ENCODE assay signal across 14 cellular contexts in the genomic region with DNA sequence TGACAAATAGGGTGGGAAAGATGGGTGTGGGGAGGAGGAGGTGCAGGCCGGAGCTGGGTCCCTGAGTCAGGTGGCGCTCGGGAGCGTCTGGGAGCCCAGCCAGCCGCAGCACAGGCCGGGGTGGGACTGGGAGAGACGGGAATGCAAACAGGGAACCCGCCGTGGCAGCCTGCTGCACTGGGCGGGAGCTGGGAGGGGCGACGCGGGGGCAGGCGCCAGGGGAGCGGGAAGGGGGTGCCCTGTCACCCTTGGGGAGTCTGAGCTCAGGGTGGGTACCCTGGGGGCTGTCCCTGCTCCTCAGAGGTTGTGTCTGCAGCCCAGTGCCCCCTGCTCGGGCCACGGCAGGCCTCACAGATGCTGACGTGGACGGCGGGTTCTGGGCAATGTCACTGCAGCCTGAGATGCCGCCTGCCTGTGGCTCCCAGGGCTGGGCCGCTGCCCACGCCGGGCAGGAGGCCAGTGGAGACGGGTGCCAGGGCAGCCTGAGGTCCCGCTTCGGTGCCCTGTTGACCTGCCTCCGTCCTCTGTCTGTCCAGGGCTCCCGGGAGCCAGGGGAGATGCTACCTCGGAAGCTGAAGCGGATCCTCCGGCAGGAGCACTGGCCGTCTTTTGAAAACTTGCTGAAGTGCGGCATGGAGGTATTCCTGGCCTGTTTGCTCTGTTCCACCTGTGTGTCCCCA. TPM values are rescaled to one million over a fixed set of nuclear protein-coding genes. Genes with fewer than 3 reads are reported as not detected.
A peak's percentile ranks its signal among the peaks of the same experiment; 100 is the strongest.
DNase-seq lines count a peak whose midpoint lies in the region; ATAC-seq and TF ChIP-seq lines count a peak whose summit lies in the region.
"Had no signal": no experiment of that assay in that cellular context is flagged by ENCODE, and none has a peak within 500 bp of the region (broad histone marks: within the 10 kb centered on the region; RNA-seq: fewer than 3 reads in every experiment).

No MANE protein-coding gene starts in this region.

- no peak overlapping the region; a peak in 1 of 4 replicates for H3K4me3 ChIP-seq in SK-N-SH (ENCODE audit: low read depth in 2 of 2, low read length in 1 of 2)
- H3K4me3 ChIP-seq in mucosa of descending colon = no peak overlapping the region
- peak overlapping the region; percentile 61 for H3K4me3 ChIP-seq in thoracic aorta
- H3K4me3 ChIP-seq in BE2C (ENCODE audit: low read depth, low read length) = no peak overlapping the region
- H3K4me3 ChIP-seq: BLaER1 had no signal

- no peak for TF ChIP-seq RAD21 in SK-N-SH (IDR thresholded peaks at IDR 0.05; ENCODE audit: low read length)

- H3K4me2 ChIP-seq in SK-N-SH = no peak overlapping the region
- H3K4me2 ChIP-seq: BLaER1 had no signal

- peak in 1 of 2 experiments; percentile 48; a peak in 1 of 4 replicates for TF ChIP-seq EP300 in SK-N-SH (IDR thresholded peaks at IDR 0.05; ENCODE audit: borderline replicate concordance in 1 of 2, low read depth in 1 of 2, low read length in 1 of 2)

- H3K9me3 ChIP-seq in SK-N-SH (no peaks in the 10 kb centered on the region), mucosa of descending colon (no peaks in the 10 kb centered on the region), thoracic aorta (no peaks in the 10 kb centered on the region), BE2C (no peaks in the 10 kb centered on the region)

- H2AFZ ChIP-seq in SK-N-SH (ENCODE audit: low read depth) = no peak overlapping the region

- H4K20me1 ChIP-seq in SK-N-SH (ENCODE audit: insufficient read depth) = no peaks in the 10 kb centered on the region

- H3K4me1 ChIP-seq in SK-N-SH (ENCODE audit: control insufficient read depth in 1 of 2, insufficient read depth in 2 of 2, low read depth in 1 of 2, low read length in 1 of 2) (peaks cover 0 to 54% of the 10 kb centered on the region in 2 experiments; a peak in 1 of 4 replicates), mucosa of descending colon (ENCODE audit: low read depth) (no peaks in the 10 kb centered on the region), thoracic aorta (ENCODE audit: control insufficient read depth in 1 of 2, low read depth in 2 of 2) (peaks cover 0 to 18% of the 10 kb centered on the region in 2 donors), BE2C (no peaks in the 10 kb centered on the region)

- no peak for TF ChIP-seq CTCF in SK-N-SH (IDR thresholded peaks at IDR 0.05)
- TF ChIP-seq CTCF in mucosa of descending colon (IDR thresholded peaks at IDR 0.05) = no peak
- no peak for TF ChIP-seq CTCF in thoracic aorta (IDR thresholded peaks at IDR 0.05)
- no peak for TF ChIP-seq CTCF in BE2C (IDR thresholded peaks at IDR 0.05; ENCODE audit: low read depth, low read length)
- TF ChIP-seq CTCF in RWPE1 (conservative IDR thresholded peaks at IDR 0.05; ENCODE audit: low read depth) = no peak

- ATAC-seq in Right ventricle myocardium superior (ENCODE audit: poor library complexity) (peak; percentile 96), mucosa of descending colon (peak; percentile 71), thoracic aorta (ENCODE audit: insufficient number of reproducible peaks, low FRiP score, low read depth) (no peak)
- ATAC-seq: HCT116 had no signal

- no peaks in the 10 kb centered on the region for H3K36me3 ChIP-seq in SK-N-SH (replicated peaks in 1 of 2; ENCODE audit: control insufficient read depth in 1 of 2, insufficient read depth in 2 of 2, low read length in 1 of 2)
- H3K36me3 ChIP-seq in mucosa of descending colon (ENCODE audit: low read depth) = no peaks in the 10 kb centered on the region
- H3K36me3 ChIP-seq in thoracic aorta = no peaks in the 10 kb centered on the region
- H3K36me3 ChIP-seq in BE2C = no peaks in the 10 kb centered on the region

- no peak overlapping the region for H3K9ac ChIP-seq in SK-N-SH
- H3K9ac ChIP-seq: BLaER1 had no signal

- no peaks in the 10 kb centered on the region for H3F3A ChIP-seq in SK-N-SH (replicated peaks; ENCODE audit: insufficient read depth)

- peak; percentile 85 for DNase-seq in SK-N-SH
- DNase-seq in Right ventricle myocardium superior = peak; percentile 87
- peak; percentile 29 to 57 (median 53) for DNase-seq in mucosa of descending colon
- DNase-seq in thoracic aorta (ENCODE audit: low spot score) = no peak
- DNase-seq in BE2C = no peak
- no peak for DNase-seq in RWPE1 (ENCODE audit: low spot score)
- no peak for DNase-seq in GM19240 (ENCODE audit: insufficient read length, low spot score)
- DNase-seq: activated CD4-positive, alpha-beta memory T cell treated with anti-CD3 and anti-CD28 coated beads for 36 hours; NCI-H2081; NCI-H526; stimulated activated CD4-positive, alpha-beta T cell treated with anti-CD3 and anti-CD28 coated beads, Interleukin-4, amount 100 ng/mL, for 1 hour had no signal

- H3K27me3 ChIP-seq in SK-N-SH (ENCODE audit: insufficient read depth) (no peaks in the 10 kb centered on the region), thoracic aorta (replicated peaks; ENCODE audit: insufficient read depth) (no peaks in the 10 kb centered on the region), BE2C (no peaks in the 10 kb centered on the region)
- H3K27me3 ChIP-seq: BLaER1 had no signal

- CTCF ChIA-PET in SK-N-SH (lab: Yijun Ruan, JAX) = interaction anchor here (0.6 to 1.7 kb wide), 11 partner anchors 11 to 355 kb away, joined by 3 to 12 read pairs (median 3); a partner anchor contains a TSS
- CTCF ChIA-PET in RWPE1 (lab: Yijun Ruan, JAX) = no interaction called here

- peak overlapping the region in 1 of 2 experiments; percentile 93; a peak in 2 of 4 replicates for H3K27ac ChIP-seq in SK-N-SH (ENCODE audit: low read depth in 2 of 2, low read length in 1 of 2)
- H3K27ac ChIP-seq in thoracic aorta = no peak overlapping the region
- no peak overlapping the region for H3K27ac ChIP-seq in RWPE1
- H3K27ac ChIP-seq: BLaER1 had no signal

- POLR2A ChIA-PET in SK-N-SH (lab: Yijun Ruan, JAX) (interaction anchor here (1.3 kb wide), 1 partner anchor 11 kb away, joined by 7 read pairs; no protein-coding TSS in a partner anchor), RWPE1 (lab: Yijun Ruan, JAX; ENCODE audit: low non-redundant PET) (no interaction called here)

- WGBS in SK-N-SH (ENCODE audit: low lambda C conversion rate) = 16% methylated on average over 17 of the region's 34 CpGs

- H3K9me2 ChIP-seq in SK-N-SH = no peaks in the 10 kb centered on the region

- H3K79me2 ChIP-seq in SK-N-SH (ENCODE audit: insufficient read depth) = no peaks in the 10 kb centered on the region

- intact Hi-C loops in Right ventricle myocardium superior (cut with DNase I) = no loop called here
- intact Hi-C loops in mucosa of descending colon (cut with DNase I, micrococcal nuclease) = no loop called here

TF ChIP-seq in SK-N-SH, 30 proteins besides CTCF, POLR2A, EP300 and RAD21:
- TF ChIP-seq RCOR1 (IDR thresholded peaks at IDR 0.05; ENCODE audit: low read length) (no peak), CHD2 (IDR thresholded peaks at IDR 0.05; ENCODE audit: low read length, partially characterized antibody) (peak; percentile 8), ELF1 (IDR thresholded peaks at IDR 0.05) (no peak), GABPA (IDR thresholded peaks at IDR 0.05; ENCODE audit: low read depth) (no peak), NFIC (IDR thresholded peaks at IDR 0.05; ENCODE audit: borderline replicate concordance) (no peak), FOXM1 (IDR thresholded peaks at IDR 0.05; ENCODE audit: low read depth) (no peak), TCF12 (IDR thresholded peaks at IDR 0.05) (peak; percentile 38; the same call in 1 of the 2 replicates), MXI1 (IDR thresholded peaks at IDR 0.05; ENCODE audit: low read depth, low read length) (0 out of 2 replicates have a peak, but pooled peaks have one; percentile 28), MEF2A (IDR thresholded peaks at IDR 0.05; ENCODE audit: borderline replicate concordance, low read depth) (no peak), FOXJ3 (CRISPR knock-in tag; IDR thresholded peaks at IDR 0.05) (0 out of 2 replicates have a peak, but pooled peaks have one; percentile 55)
- TF ChIP-seq, protein P1, sequence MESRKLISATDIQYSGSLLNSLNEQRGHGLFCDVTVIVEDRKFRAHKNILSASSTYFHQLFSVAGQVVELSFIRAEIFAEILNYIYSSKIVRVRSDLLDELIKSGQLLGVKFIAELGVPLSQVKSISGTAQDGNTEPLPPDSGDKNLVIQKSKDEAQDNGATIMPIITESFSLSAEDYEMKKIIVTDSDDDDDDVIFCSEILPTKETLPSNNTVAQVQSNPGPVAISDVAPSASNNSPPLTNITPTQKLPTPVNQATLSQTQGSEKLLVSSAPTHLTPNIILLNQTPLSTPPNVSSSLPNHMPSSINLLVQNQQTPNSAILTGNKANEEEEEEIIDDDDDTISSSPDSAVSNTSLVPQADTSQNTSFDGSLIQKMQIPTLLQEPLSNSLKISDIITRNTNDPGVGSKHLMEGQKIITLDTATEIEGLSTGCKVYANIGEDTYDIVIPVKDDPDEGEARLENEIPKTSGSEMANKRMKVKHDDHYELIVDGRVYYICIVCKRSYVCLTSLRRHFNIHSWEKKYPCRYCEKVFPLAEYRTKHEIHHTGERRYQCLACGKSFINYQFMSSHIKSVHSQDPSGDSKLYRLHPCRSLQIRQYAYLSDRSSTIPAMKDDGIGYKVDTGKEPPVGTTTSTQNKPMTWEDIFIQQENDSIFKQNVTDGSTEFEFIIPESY (IDR thresholded peaks at IDR 0.05; ENCODE audit: borderline replicate concordance, low read depth) = no peak
- TF ChIP-seq, protein P2, sequence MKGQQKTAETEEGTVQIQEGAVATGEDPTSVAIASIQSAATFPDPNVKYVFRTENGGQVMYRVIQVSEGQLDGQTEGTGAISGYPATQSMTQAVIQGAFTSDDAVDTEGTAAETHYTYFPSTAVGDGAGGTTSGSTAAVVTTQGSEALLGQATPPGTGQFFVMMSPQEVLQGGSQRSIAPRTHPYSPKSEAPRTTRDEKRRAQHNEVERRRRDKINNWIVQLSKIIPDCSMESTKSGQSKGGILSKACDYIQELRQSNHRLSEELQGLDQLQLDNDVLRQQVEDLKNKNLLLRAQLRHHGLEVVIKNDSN (IDR thresholded peaks at IDR 0.05; ENCODE audit: borderline replicate concordance, low read depth) = no peak
TF ChIP-seq in SK-N-SH: peak in this region for 4.

RNA-seq across cellular contexts. Expression of a gene that starts 16.6 kb away (rescaled TPM):
- 1.9 and 2.3 TPM in 2 replicates for polyA plus RNA-seq in SK-N-SH (2012; rRNA removed)
- polyA plus RNA-seq in SK-N-SH (2012; cell fraction: cytosol; rRNA removed) = 0.91 and 1.5 TPM in 2 replicates
- 1.5 and 1.9 TPM in 2 replicates for polyA plus RNA-seq in SK-N-SH (2012; cell fraction: nucleus; rRNA removed)
- total RNA-seq in Right ventricle myocardium superior (2.7 TPM), mucosa of descending colon (10 to 100 TPM in 1 of 3 donors, 1 to 10 TPM in 2; 2.1 to 17.9 (median 2.7) TPM), thoracic aorta (1 to 10 TPM; 6.5 to 8.3 TPM)
- polyA plus RNA-seq in BE2C (2012; ENCODE audit: insufficient read depth, insufficient read length, low read depth) = not detected
- total RNA-seq: MCF 10A had no signal

Comparison
In these comparisons a context has a peak if more than half of its experiments do, and no peak if none do; other contexts are left out.
1. DNase-seq: peak in SK-N-SH (single experiment), Right ventricle myocardium superior (single experiment) and mucosa of descending colon (3 of 3); none in thoracic aorta (single experiment), BE2C (single experiment), RWPE1 (single experiment) and GM19240 (single experiment).